In genomic region chr13:50909605-50910482, GRCh38 we compare ENCODE assay signal across 1 cellular context.
TF ChIP-seq lines count a peak whose summit lies in the region.

Gene RNASEH2B (plus strand): TSS chr13:50909791. CDS start chr13:50910077, 286 bp downstream.

TF ChIP-seq in K562, 482 proteins besides CTCF, POLR2A, EP300 and RAD21 (continued from another document):
- TF ChIP-seq SMAD4 (CRISPR knock-in tag; conservative IDR thresholded peaks at IDR 0.05) = peak; percentile 54; the same call in 1 of the 2 replicates
- TF ChIP-seq RAD51 (IDR thresholded peaks at IDR 0.05; ENCODE audit: borderline replicate concordance, low read depth) = no peak
- TF ChIP-seq REST (CRISPR knock-in tag; IDR thresholded peaks at IDR 0.05; ENCODE audit: low read depth) = no peak
- no peak for TF ChIP-seq ILF3 (IDR thresholded peaks at IDR 0.05; ENCODE audit: borderline replicate concordance)
- no peak for TF ChIP-seq HDGF (IDR thresholded peaks at IDR 0.05)
- peak; percentile 70 for TF ChIP-seq PCBP1 (IDR thresholded peaks at IDR 0.05; ENCODE audit: low read depth, low read length, poor library complexity, severe bottlenecking)
- TF ChIP-seq POU5F1 (IDR thresholded peaks at IDR 0.05; ENCODE audit: borderline replicate concordance, low read depth, low read length, partially characterized antibody) = no peak
- no peak for TF ChIP-seq OTX1 (CRISPR knock-in tag; IDR thresholded peaks at IDR 0.05)
- TF ChIP-seq MAZ (CRISPR knock-in tag; conservative IDR thresholded peaks at IDR 0.05 in 1 of 2, IDR thresholded peaks at IDR 0.05 in 1 of 2) = peak; percentile 22 to 36; a peak in 1 of 4 replicates
- peak; percentile 17 for TF ChIP-seq HNRNPLL (IDR thresholded peaks at IDR 0.05; ENCODE audit: low read depth, low read length, poor library complexity, severe bottlenecking)
- TF ChIP-seq SAP30 (IDR thresholded peaks at IDR 0.05; ENCODE audit: borderline replicate concordance, insufficient read depth, low read depth, low read length, poor library complexity, severe bottlenecking) = peak; percentile 43
- TF ChIP-seq CUX1 (CRISPR knock-in tag; IDR thresholded peaks at IDR 0.05) = no peak
- peak; percentile 89 for TF ChIP-seq EP400 (IDR thresholded peaks at IDR 0.05)
- TF ChIP-seq USF2 (CRISPR knock-in tag; IDR thresholded peaks at IDR 0.05) = peak; percentile 12
- no peak for TF ChIP-seq TCF7L2 (IDR thresholded peaks at IDR 0.05; ENCODE audit: low read depth, low read length)
- no peak for TF ChIP-seq CCAR2 (IDR thresholded peaks at IDR 0.05; ENCODE audit: low read depth, low read length)
- TF ChIP-seq U2AF1 (optimal IDR thresholded peaks at IDR 0.05; ENCODE audit: low read depth, low read length) = peak; percentile 83
- 0 out of 2 replicates have a peak, but pooled peaks have one; percentile 5 for TF ChIP-seq SPI1 (IDR thresholded peaks at IDR 0.05; ENCODE audit: borderline replicate concordance, low read depth, low read length)
- no peak for TF ChIP-seq ETV6 (IDR thresholded peaks at IDR 0.05; ENCODE audit: borderline replicate concordance in 1 of 2, low read depth in 2 of 2, low read length in 1 of 2)
- no peak for TF ChIP-seq ETV6 (CRISPR knock-in tag; IDR thresholded peaks at IDR 0.05; ENCODE audit: borderline replicate concordance)
- no peak for TF ChIP-seq ZNF347 (CRISPR knock-in tag; IDR thresholded peaks at IDR 0.05; ENCODE audit: low read depth)
- no peak for TF ChIP-seq ZNF282 (CRISPR knock-in tag; IDR thresholded peaks at IDR 0.05)
- TF ChIP-seq TSHZ1 (CRISPR knock-in tag; IDR thresholded peaks at IDR 0.05) = no peak
- TF ChIP-seq NFIX (CRISPR knock-in tag; IDR thresholded peaks at IDR 0.05; ENCODE audit: low read depth) = no peak
- TF ChIP-seq HDAC2 (IDR thresholded peaks at IDR 0.05) = 0 out of 2 replicates have a peak, but pooled peaks have one; percentile 47
- TF ChIP-seq ZNF121 (CRISPR knock-in tag; conservative IDR thresholded peaks at IDR 0.05) = no peak
